ENCODE assay signal across 24 cellular contexts in the genomic region with DNA sequence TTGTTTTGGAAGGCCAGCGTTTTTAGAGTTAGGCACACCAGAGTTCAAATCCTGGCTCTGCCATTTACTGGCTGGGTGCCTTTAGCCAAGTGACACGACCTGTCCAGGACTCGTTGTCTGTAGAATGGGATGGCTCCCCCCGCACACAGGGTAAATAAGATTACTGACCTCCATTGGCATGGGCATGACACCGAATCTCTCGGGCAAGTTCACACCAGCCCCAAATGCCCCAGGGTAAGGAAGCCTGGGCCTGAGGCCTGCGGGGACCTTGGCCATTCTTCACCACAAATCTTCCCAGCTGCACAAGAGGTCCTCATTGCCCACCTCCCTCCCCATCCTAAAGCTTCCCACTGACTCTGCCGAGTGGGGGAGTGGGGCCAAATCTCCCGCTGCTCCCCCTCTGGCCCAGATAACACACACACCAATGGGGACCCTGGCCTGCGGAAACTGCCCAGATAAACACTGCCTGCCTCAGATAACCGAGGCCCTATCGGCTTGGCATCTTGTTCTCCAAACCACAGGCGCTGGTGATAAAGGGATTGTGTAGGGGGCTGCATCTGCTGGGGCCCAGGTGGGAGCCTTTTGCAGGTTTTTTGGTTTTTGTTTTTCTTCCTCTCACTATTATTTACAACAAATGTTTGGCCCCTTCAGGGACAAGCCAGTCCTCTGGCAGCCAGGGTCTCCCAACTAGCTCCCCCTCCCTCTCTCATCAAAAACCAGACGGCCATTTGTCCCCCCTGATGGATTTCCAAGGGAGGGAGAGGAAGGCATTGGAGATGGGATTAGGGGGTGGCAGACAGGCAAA.
"Had no signal": no experiment of that assay in that cellular context is flagged by ENCODE, and none has a peak within 500 bp of the region (broad histone marks: within the 10 kb centered on the region; RNA-seq: fewer than 3 reads in every experiment).

No MANE protein-coding gene starts in this region.

- H3K27ac ChIP-seq: brain microvascular endothelial cell, cardiac muscle cell had no signal

- H3K36me3 Mint-ChIP-seq: activated CD8-positive, alpha-beta memory T cell treated with anti-CD3 and anti-CD28 coated beads, Interleukin-2, amount 10 ng/mL, durations not matched to agents 7 days and 5 days; activated naive CD8-positive, alpha-beta T cell treated with anti-CD3 and anti-CD28 coated beads for 36 hours; IgD-negative memory B cell had no signal

- H3K27me3 ChIP-seq: brain microvascular endothelial cell, MG63 had no signal

- H3K4me1 Mint-ChIP-seq: activated B cell treated with CpG ODN at 0.5 μM for 24 hours; activated CD4-positive, alpha-beta T cell treated with anti-CD3 and anti-CD28 coated beads, Interleukin-2, amount 10 ng/mL, durations not matched to agents 24 days and 14 days; activated CD8-positive, alpha-beta memory T cell treated with anti-CD3 and anti-CD28 coated beads, Interleukin-2, amount 10 ng/mL, durations not matched to agents 7 days and 5 days; activated naive CD8-positive, alpha-beta T cell treated with anti-CD3 and anti-CD28 coated beads for 36 hours; IgD-negative memory B cell had no signal

- H3K4me3 Mint-ChIP-seq: activated B cell treated with CpG ODN at 0.5 μM for 24 hours; activated CD4-positive, alpha-beta T cell treated with anti-CD3 and anti-CD28 coated beads, Interleukin-2, amount 10 ng/mL, durations not matched to agents 24 days and 14 days; activated CD8-positive, alpha-beta memory T cell treated with anti-CD3 and anti-CD28 coated beads, Interleukin-2, amount 10 ng/mL, durations not matched to agents 7 days and 5 days; activated naive CD4-positive, alpha-beta T cell treated with anti-CD3 and anti-CD28 coated beads for 36 hours; activated naive CD8-positive, alpha-beta T cell treated with anti-CD3 and anti-CD28 coated beads for 36 hours; activated T-cell treated with anti-CD3 and anti-CD28 coated beads, Interleukin-2, amount 50 U/mL, for 4 hours had no signal

- H3K27ac Mint-ChIP-seq: activated B cell treated with CpG ODN at 0.5 μM for 24 hours; activated CD4-positive, alpha-beta T cell treated with anti-CD3 and anti-CD28 coated beads, Interleukin-2, amount 10 ng/mL, durations not matched to agents 24 days and 14 days; activated CD8-positive, alpha-beta memory T cell treated with anti-CD3 and anti-CD28 coated beads, Interleukin-2, amount 10 ng/mL, durations not matched to agents 7 days and 5 days; activated naive CD4-positive, alpha-beta T cell treated with anti-CD3 and anti-CD28 coated beads for 36 hours; activated naive CD8-positive, alpha-beta T cell treated with anti-CD3 and anti-CD28 coated beads for 36 hours had no signal

- H3K4me3 ChIP-seq: cardiac muscle cell, MG63 had no signal

- H3K9me3 Mint-ChIP-seq: activated B cell treated with CpG ODN at 0.5 μM for 24 hours; activated CD4-positive, alpha-beta T cell treated with anti-CD3 and anti-CD28 coated beads, Interleukin-2, amount 10 ng/mL, durations not matched to agents 24 days and 14 days; activated naive CD4-positive, alpha-beta T cell treated with anti-CD3 and anti-CD28 coated beads for 36 hours; activated naive CD8-positive, alpha-beta T cell treated with anti-CD3 and anti-CD28 coated beads for 36 hours; activated T-cell treated with anti-CD3 and anti-CD28 coated beads, Interleukin-2, amount 50 U/mL, for 4 hours; IgD-negative memory B cell had no signal

- H3K36me3 ChIP-seq: brain microvascular endothelial cell, cardiac muscle cell, MG63 had no signal

- ATAC-seq: activated CD8-positive, alpha-beta memory T cell treated with anti-CD3 and anti-CD28 coated beads, Interleukin-2, amount 10 ng/mL, durations not matched to agents 7 days and 5 days; activated T-cell treated with anti-CD3 and anti-CD28 coated beads, Interleukin-2, amount 50 U/mL, for 4 hours; PC-3 had no signal

- DNase-seq: activated B cell treated with CpG ODN at 0.5 μM for 24 hours; activated CD4-positive, alpha-beta T cell treated with anti-CD3 and anti-CD28 coated beads for 1 hour; activated CD4-positive, alpha-beta T cell treated with anti-CD3 and anti-CD28 coated beads, Interleukin-2, amount 10 ng/mL, durations not matched to agents 24 days and 14 days; activated CD4-positive, alpha-beta T cell treated with anti-CD3 and anti-CD28 coated beads, Interleukin-2, amount 50 U/mL, for 48 hours; activated CD8-positive, alpha-beta memory T cell treated with anti-CD3 and anti-CD28 coated beads, Interleukin-2, amount 10 ng/mL, durations not matched to agents 7 days and 5 days; activated effector memory CD4-positive, alpha-beta T cell treated with anti-CD3 and anti-CD28 coated beads, Interleukin-2, amount 50 U/mL, for 16 hours; activated naive CD4-positive, alpha-beta T cell treated with anti-CD3 and anti-CD28 coated beads for 36 hours; activated naive CD8-positive, alpha-beta T cell treated with anti-CD3 and anti-CD28 coated beads for 36 hours; activated T-cell treated with anti-CD3 and anti-CD28 coated beads, Interleukin-2, amount 50 U/mL, for 4 hours; brain microvascular endothelial cell; MG63; MV-4-11; NCI-H1092 treated with DMSO at 0.1 percent for 48 hours; NCI-H1417 treated with DMSO at 0.1 percent for 48 hours; NCI-H1694; NCI-H2029 treated with DMSO at 0.1 percent for 48 hours; NCI-H345; NCI-H510A; NCI-H526 treated with DMSO at 0.1 percent for 48 hours; PC-3; SHP77 treated with DMSO at 0.1 percent for 48 hours; T-helper 1 cell had no signal

- H3K9me3 ChIP-seq: MG63 had no signal
